Comparison of ENCODE assay signal across 25 cellular contexts in genomic region chr15:31317980-31318342, GRCh38.
"Had no signal": no experiment of that assay in that cellular context is flagged by ENCODE, and none has a peak within 500 bp of the region (broad histone marks: within the 10 kb centered on the region; RNA-seq: fewer than 3 reads in every experiment).

No MANE protein-coding gene starts in this region.

- FAIRE-seq: K562, TTC549 had no signal

- H3K27ac ChIP-seq: adrenal gland, SJCRH30, SK-N-MC had no signal

- H3K4me1 ChIP-seq: adrenal gland, SJCRH30 had no signal

- H3K9me3 ChIP-seq: adrenal gland had no signal

- H3K36me3 Mint-ChIP-seq: activated naive CD8-positive, alpha-beta T cell treated with anti-CD3 and anti-CD28 coated beads for 36 hours had no signal

- H3K4me3 Mint-ChIP-seq: activated CD4-positive, alpha-beta T cell treated with anti-CD3 and anti-CD28 coated beads, Interleukin-2, amount 10 ng/mL, durations not matched to agents 24 days and 14 days; activated CD8-positive, alpha-beta T cell treated with anti-CD3 and anti-CD28 coated beads for 36 hours; activated naive CD8-positive, alpha-beta T cell treated with anti-CD3 and anti-CD28 coated beads for 36 hours; activated T-cell treated with anti-CD3 and anti-CD28 coated beads, Interleukin-2, amount 50 U/mL, for 72 hours; activated T-helper 17 cell treated with anti-CD3 and anti-CD28 coated beads, Interleukin-2, amount 50 U/mL, for 72 hours had no signal

- H3K4me3 ChIP-seq: adrenal gland, K562, SJCRH30, SK-N-MC had no signal

- H3K27me3 ChIP-seq: adrenal gland, SJCRH30 had no signal

- H3K36me3 ChIP-seq: adrenal gland, SJCRH30 had no signal

- H3K27ac Mint-ChIP-seq: activated CD8-positive, alpha-beta T cell treated with anti-CD3 and anti-CD28 coated beads for 36 hours; activated naive CD8-positive, alpha-beta T cell treated with anti-CD3 and anti-CD28 coated beads for 36 hours; activated T-cell treated with anti-CD3 and anti-CD28 coated beads, Interleukin-2, amount 50 U/mL, for 72 hours had no signal

- DNase-seq: activated CD4-positive, alpha-beta T cell treated with anti-CD3 and anti-CD28 coated beads, Interleukin-2, amount 10 ng/mL, durations not matched to agents 24 days and 14 days; activated CD4-positive, alpha-beta T cell treated with anti-CD3 and anti-CD28 coated beads, Interleukin-2, amount 50 U/mL, for 4 hours; activated CD8-positive, alpha-beta T cell treated with anti-CD3 and anti-CD28 coated beads for 36 hours; activated effector memory CD4-positive, alpha-beta T cell treated with anti-CD3 and anti-CD28 coated beads, Interleukin-2, amount 50 U/mL, for 16 hours; activated naive CD4-positive, alpha-beta T cell; activated naive CD4-positive, alpha-beta T cell treated with anti-CD3 and anti-CD28 coated beads, Interleukin-2, amount 50 U/mL, for 16 hours; activated naive CD8-positive, alpha-beta T cell treated with anti-CD3 and anti-CD28 coated beads for 36 hours; activated T-cell treated with anti-CD3 and anti-CD28 coated beads, Interleukin-2, amount 50 U/mL, for 1 hour; activated T-cell treated with anti-CD3 and anti-CD28 coated beads, Interleukin-2, amount 50 U/mL, for 72 hours; adrenal gland; central memory CD4-positive, alpha-beta T cell; NCI-H1092 treated with DMSO at 0.1 percent for 48 hours; NCI-H1417; NCI-H146; NCI-H187; NCI-H2029 treated with DMSO at 0.1 percent for 48 hours; NCI-H345; NCI-H524 treated with DMSO at 0.1 percent for 48 hours; SHP77; SJCRH30 had no signal

- ATAC-seq: activated CD8-positive, alpha-beta T cell treated with anti-CD3 and anti-CD28 coated beads for 36 hours; activated T-cell treated with anti-CD3 and anti-CD28 coated beads, Interleukin-2, amount 50 U/mL, for 72 hours; activated T-helper 17 cell treated with anti-CD3 and anti-CD28 coated beads, Interleukin-2, amount 50 U/mL, for 72 hours; K562; Panc1 had no signal
